Comparison of ENCODE assay signal across 16 cellular contexts in genomic region chr10:68559251-68559650, GRCh38. TPM values are rescaled to one million over a fixed set of nuclear protein-coding genes. Genes with fewer than 3 reads are reported as not detected.
DNase-seq lines count a peak whose midpoint lies in the region; ATAC-seq, FAIRE-seq and TF ChIP-seq lines count a peak whose summit lies in the region.
"Had no signal": no experiment of that assay in that cellular context is flagged by ENCODE, and none has a peak within 500 bp of the region (broad histone marks: within the 10 kb centered on the region; RNA-seq: fewer than 3 reads in every experiment).

No MANE protein-coding gene starts in this region.

- H3K36me3 ChIP-seq in GM23248 (ENCODE audit: low read depth), result no peaks in the 10 kb centered on the region
- H3K36me3 ChIP-seq in K562 (ENCODE audit: control insufficient read depth, insufficient read depth, low read length), result no peaks in the 10 kb centered on the region; the same call in 1 of the 3 replicates
- H3K36me3 ChIP-seq: BLaER1 treated with 17β-estradiol and CSF1 and Interleukin-3, amounts not matched to agents 10 nM and 100 nM; Peyer's patch had no signal

- no peaks in the 10 kb centered on the region for H3K9me3 Mint-ChIP-seq in CD4-positive, alpha-beta T cell
- no peaks in the 10 kb centered on the region for H3K9me3 Mint-ChIP-seq in nephron progenitor cell
- H3K9me3 Mint-ChIP-seq: activated B cell treated with CpG ODN at 0.5 μM for 24 hours; activated naive CD8-positive, alpha-beta T cell treated with anti-CD3 and anti-CD28 coated beads, Interleukin-2, amount 10 ng/mL, durations not matched to agents 7 days and 5 days had no signal

- FAIRE-seq in K562 (lab: Jason Lieb, UNC), result no peak
- FAIRE-seq: H54 had no signal

- no peak for TF ChIP-seq POLR2A in K562 (conservative IDR thresholded peaks at IDR 0.05)

- no peak for ATAC-seq in CD4-positive, alpha-beta T cell (ENCODE audit: poor library complexity)
- no peak for ATAC-seq in K562
- ATAC-seq in HG03135 (IDR thresholded peaks at IDR 0.05; ENCODE audit: unreplicated experiment), result no peak

- no peak overlapping the region for H3K9ac ChIP-seq in GM23248
- no peak overlapping the region for H3K9ac ChIP-seq in K562 (ENCODE audit: insufficient read depth in 1 of 2, low read depth in 2 of 2, low read length in 2 of 2)
- H3K9ac ChIP-seq: BLaER1 treated with 17β-estradiol and CSF1 and Interleukin-3, amounts not matched to agents 10 nM and 100 nM had no signal

- 64 to 72% methylated on average over 4 of the region's 4 CpGs for WGBS in GM23248 (ENCODE audit: low coverage in 1 of 2, low lambda C conversion rate in 2 of 2, missing lambda C conversion rate in 2 of 2), 2 experiments
- 43% methylated on average over 4 of the region's 4 CpGs for WGBS in K562 (ENCODE audit: insufficient coverage, low coverage, missing lambda C conversion rate)

- no peak for TF ChIP-seq CTCF in CD4-positive, alpha-beta T cell (IDR thresholded peaks at IDR 0.05)
- TF ChIP-seq CTCF in K562 (IDR thresholded peaks at IDR 0.05 in 2 of 3, conservative IDR thresholded peaks at IDR 0.05 in 1 of 3; ENCODE audit: insufficient read depth in 2 of 3, low read depth in 1 of 3, low read length in 3 of 3), result no peak
- TF ChIP-seq CTCF in nephron progenitor cell (IDR thresholded peaks at IDR 0.05), result no peak

- peak overlapping the region; percentile 76 for H3K4me3 Mint-ChIP-seq in CD4-positive, alpha-beta T cell
- peak overlapping the region; percentile 92 for H3K4me3 Mint-ChIP-seq in nephron progenitor cell

- H3K27me3 Mint-ChIP-seq in CD4-positive, alpha-beta T cell, result peaks cover 64% of the 10 kb centered on the region
- H3K27me3 Mint-ChIP-seq in nephron progenitor cell (ENCODE audit: low read depth, poor library complexity), result peaks cover 12% of the 10 kb centered on the region

- in situ Hi-C loops in GM23248 (cut with MboI) (loop anchor here (10.0 kb wide), 1 partner anchor 166 kb away; the partner anchor contains the start of gene CCAR1), K562 (cut with MboI) (no loop called here)

- H3F3A ChIP-seq in GM23248 (ENCODE audit: insufficient read depth), result peaks cover 8% of the 10 kb centered on the region; the same call in 1 of the 2 replicates

- no peak for TF ChIP-seq RAD21 in K562 (CRISPR knock-in tag; conservative IDR thresholded peaks at IDR 0.05 in 1 of 2, IDR thresholded peaks at IDR 0.05 in 1 of 2)

- no peaks in the 10 kb centered on the region for H3K9me3 ChIP-seq in CD4-positive, alpha-beta T cell (ENCODE audit: control insufficient read depth, low read length)
- H3K9me3 ChIP-seq in GM23248 (ENCODE audit: low read depth) (no peaks in the 10 kb centered on the region), K562 (replicated peaks; ENCODE audit: control insufficient read depth, insufficient read depth, low read depth, low read length) (no peaks in the 10 kb centered on the region)
- H3K9me3 ChIP-seq: Peyer's patch, testis had no signal

- H3K4me1 ChIP-seq in GM23248 (ENCODE audit: insufficient read depth) (peaks cover 21% of the 10 kb centered on the region), K562 (replicated peaks in 1 of 2; ENCODE audit: control insufficient read depth in 2 of 2, insufficient read depth in 2 of 2, low read length in 2 of 2) (peaks cover 20 to 39% of the 10 kb centered on the region in 2 experiments)

- H2AFZ ChIP-seq in GM23248, result 0 out of 2 replicates have a peak overlapping the region, but pooled peaks have one; percentile 89
- peak overlapping the region; percentile 71 for H2AFZ ChIP-seq in K562 (ENCODE audit: low read depth, low read length)

- H3K79me2 ChIP-seq in GM23248 (ENCODE audit: insufficient read depth) (peaks cover 6% of the 10 kb centered on the region; the same call in 1 of the 2 replicates), K562 (ENCODE audit: control insufficient read depth, insufficient read depth, low read length) (peaks cover 41% of the 10 kb centered on the region)

- no peak overlapping the region for H3K27ac Mint-ChIP-seq in CD4-positive, alpha-beta T cell
- H3K27ac Mint-ChIP-seq in nephron progenitor cell, result no peak overlapping the region
- H3K27ac Mint-ChIP-seq: activated B cell treated with CpG ODN at 0.5 μM for 24 hours; activated naive CD8-positive, alpha-beta T cell treated with anti-CD3 and anti-CD28 coated beads, Interleukin-2, amount 10 ng/mL, durations not matched to agents 7 days and 5 days had no signal

- DNase-seq in CD4-positive, alpha-beta T cell, result no peak
- DNase-seq in GM23248 (peak; percentile 51), K562 (ENCODE audit: extremely low read depth in 1 of 4, low spot score in 3 of 4) (no peak), nephron progenitor cell (no peak), COR-L47 (lab: John Stamatoyannopoulos, UW) (no peak)
- no peak for DNase-seq in activated CD8-positive, alpha-beta memory T cell treated with anti-CD3 and anti-CD28 coated beads, Interleukin-2, amount 50 U/mL, for 48 hours
- DNase-seq: activated B cell treated with CpG ODN at 0.5 μM for 24 hours; activated naive CD8-positive, alpha-beta T cell treated with anti-CD3 and anti-CD28 coated beads, Interleukin-2, amount 10 ng/mL, durations not matched to agents 7 days and 5 days; effector memory CD4-positive, alpha-beta T cell; NCI-H69; stimulated activated CD4-positive, alpha-beta T cell treated with anti-CD3 and anti-CD28 coated beads, Interleukin-2, amount 100 ng/mL, for 24 hours; testis had no signal

- H3K9me2 ChIP-seq in GM23248 (ENCODE audit: insufficient read depth), result no peaks in the 10 kb centered on the region

- H3K27me3 ChIP-seq in CD4-positive, alpha-beta T cell (ENCODE audit: control insufficient read depth, insufficient read depth, low read length), result peaks cover 51% of the 10 kb centered on the region
- H3K27me3 ChIP-seq in GM23248 (replicated peaks; ENCODE audit: insufficient read depth) (no peaks in the 10 kb centered on the region), K562 (ENCODE audit: control insufficient read depth in 2 of 2, insufficient read depth in 2 of 2, low read length in 2 of 2) (no peaks in the 10 kb centered on the region)
- H3K27me3 ChIP-seq: testis had no signal

- peaks cover 30% of the 10 kb centered on the region for H3K4me1 Mint-ChIP-seq in CD4-positive, alpha-beta T cell (ENCODE audit: low read depth)
- H3K4me1 Mint-ChIP-seq in nephron progenitor cell, result peaks cover 36% of the 10 kb centered on the region

- peak overlapping the region; percentile 75; the same call in 1 of the 2 replicates for H3K4me3 ChIP-seq in GM23248
- no peak overlapping the region for H3K4me3 ChIP-seq in K562
- H3K4me3 ChIP-seq: BLaER1 treated with 17β-estradiol and CSF1 and Interleukin-3, amounts not matched to agents 10 nM and 100 nM had no signal

- H3K27ac ChIP-seq in CD4-positive, alpha-beta T cell (ENCODE audit: low read depth, low read length), result no peak overlapping the region
- H3K27ac ChIP-seq in GM23248 (no peak overlapping the region), K562 (ENCODE audit: extremely low read depth, low read depth, low read length) (0 out of 3 replicates have a peak overlapping the region, but pooled peaks have one; percentile 95)
- H3K27ac ChIP-seq: BLaER1 treated with 17β-estradiol and CSF1 and Interleukin-3, amounts not matched to agents 10 nM and 100 nM; testis had no signal

- H3K4me2 ChIP-seq in GM23248 (ENCODE audit: unreplicated experiment) (peak overlapping the region; percentile 65), K562 (ENCODE audit: insufficient read depth, low read length) (no peak overlapping the region; the same call in 1 of the 2 replicates)

- TF ChIP-seq EP300 in K562 (IDR thresholded peaks at IDR 0.05; ENCODE audit: low read length), result no peak

- no TSS peak for BruUV-seq in K562 (replicated peaks; lab: Mats Ljungman, UMichigan)

- intact Hi-C loops in CD4-positive, alpha-beta T cell (cut with DNase I, micrococcal nuclease), result loop anchor here in 1 of 2 experiments (10.0 kb wide), 1 partner anchor 166 kb away; the partner anchor contains the start of gene CCAR1
- intact Hi-C loops in K562 (cut with micrococcal nuclease), result loop anchor here (10.0 kb wide), 1 partner anchor 346 kb away; the partner anchor contains the start of gene DDX50

- H4K20me1 ChIP-seq in GM23248 (ENCODE audit: insufficient read depth) (no peaks in the 10 kb centered on the region), K562 (replicated peaks; ENCODE audit: control insufficient read depth, insufficient read depth, low read length) (no peaks in the 10 kb centered on the region)

- no peaks in the 10 kb centered on the region for H3K9me1 ChIP-seq in K562 (ENCODE audit: control insufficient read depth, insufficient read depth, low read length)

- POLR2A ChIA-PET in CD4-positive, alpha-beta T cell (lab: Charles Lee), result interaction anchor here (0.7 to 1.5 kb wide), 3 partner anchors 8 to 44 kb away, joined by 3 to 5 read pairs (median 5); no protein-coding TSS in a partner anchor
- POLR2A ChIA-PET in K562 (lab: Yijun Ruan, JAX), result interaction anchor here (0.8 to 3.4 kb wide), 5 partner anchors 25 to 162 kb away, joined by 3 to 25 read pairs (median 4); partner anchors contain the start of gene CCAR1

- CTCF ChIA-PET in CD4-positive, alpha-beta T cell (lab: Charles Lee), result no interaction called here
- CTCF ChIA-PET in K562 (lab: Yijun Ruan, JAX; ENCODE audit: low intra/inter-chr PET ratio), result no interaction called here

- no peaks in the 10 kb centered on the region for H3K36me3 Mint-ChIP-seq in CD4-positive, alpha-beta T cell (ENCODE audit: low read depth)
- peaks cover 7% of the 10 kb centered on the region for H3K36me3 Mint-ChIP-seq in nephron progenitor cell (ENCODE audit: low read depth)
- H3K36me3 Mint-ChIP-seq: activated naive CD8-positive, alpha-beta T cell treated with anti-CD3 and anti-CD28 coated beads, Interleukin-2, amount 10 ng/mL, durations not matched to agents 7 days and 5 days had no signal

RNA-seq across cellular contexts. Expression of gene TET1, which starts 0.9 kb away (rescaled TPM):
- 1 to 10 TPM; 1.5 TPM for total RNA-seq in CD4-positive, alpha-beta T cell
- total RNA-seq in GM23248 (2014; rRNA removed; shearing (Covaris generic)), result 1.3 and 2.1 TPM in 2 replicates
- polyA plus RNA-seq in GM23248 (2016; fragmentation: Nextera tagmentation; extraction: Ambion mirVana) (0.68 and 0.84 TPM in 2 replicates), K562 (2011; rRNA removed) (11.6 and 18.9 TPM in 2 replicates), K562 (2014; fragmentation: Illumina TruSeq; extraction: Trizol) (12.6 and 16.8 TPM in 2 replicates), K562 (2014; fragmentation: Nextera tagmentation; extraction: Ambion mirVana) (1 to 10 TPM; 2.6 to 3.6 TPM), K562 (2014; rRNA removed) (5.4 and 5.9 TPM in 2 replicates)
- 44.0 and 102 TPM in 2 replicates for total RNA-seq in K562 (2011; cell fraction: chromatin; rRNA removed; ENCODE audit: low replicate concordance)
- 30.5 and 40.3 TPM in 2 replicates for total RNA-seq in K562 (2011; cell fraction: nucleolus; rRNA removed)
- total RNA-seq in K562 (2011; cell fraction: nucleoplasm; rRNA removed), result 50.2 and 57.9 TPM in 2 replicates
- total RNA-seq in K562 (2014; rRNA removed) (9.2 and 11.9 TPM in 2 replicates), K562 (2014; rRNA removed; fragmentation: Illumina TruSeq; extraction: Trizol) (21.0 and 22.2 TPM in 2 replicates), K562 (2015; rRNA removed; fragmentation: Illumina TruSeq; extraction: Trizol) (18.0 and 18.7 TPM in 2 replicates), K562 (2021) (20.6 and 21.3 TPM in 2 replicates)
- 4.0 and 9.4 TPM in 2 replicates for polyA plus RNA-seq in K562 (2011; cell fraction: cytosol; rRNA removed)
- polyA plus RNA-seq in K562 (2011; cell fraction: nucleus; rRNA removed), result 10.7 and 16.7 TPM in 2 replicates
- 6.8 and 8.1 TPM in 2 replicates for polyA plus RNA-seq in K562 (2012)
- polyA minus RNA-seq in K562 (2011; rRNA and poly(A)+ RNA removed), result 45.0 and 86.3 TPM in 2 replicates
- polyA minus RNA-seq in K562 (2011; cell fraction: cytosol; rRNA and poly(A)+ RNA removed), result 25.9 and 31.1 TPM in 2 replicates
- polyA minus RNA-seq in K562 (2011; cell fraction: nucleus; rRNA and poly(A)+ RNA removed), result 18.4 and 50.4 TPM in 2 replicates

RNA-seq across cellular contexts. Expression of gene SLC25A16, which starts 31.9 kb away (rescaled TPM):
- 10 to 100 TPM; 28.2 to 29.3 TPM for total RNA-seq in CD4-positive, alpha-beta T cell
- 20.8 and 24.9 TPM in 2 replicates for total RNA-seq in GM23248 (2014; rRNA removed; shearing (Covaris generic))
- 9.4 and 11.1 TPM in 2 replicates for polyA plus RNA-seq in GM23248 (2016; fragmentation: Nextera tagmentation; extraction: Ambion mirVana)
- 154 and 293 TPM in 2 replicates for total RNA-seq in K562 (2011; cell fraction: chromatin; rRNA removed; ENCODE audit: low replicate concordance)
- 80.4 and 84.5 TPM in 2 replicates for total RNA-seq in K562 (2011; cell fraction: nucleolus; rRNA removed)
- 109 and 132 TPM in 2 replicates for total RNA-seq in K562 (2011; cell fraction: nucleoplasm; rRNA removed)
- 7.5 and 9.0 TPM in 2 replicates for total RNA-seq in K562 (2014; rRNA removed)
- total RNA-seq in K562 (2014; rRNA removed; fragmentation: Illumina TruSeq; extraction: Trizol), result 25.7 and 32.0 TPM in 2 replicates
- total RNA-seq in K562 (2015; rRNA removed; fragmentation: Illumina TruSeq; extraction: Trizol), result 16.7 and 16.8 TPM in 2 replicates
- 21.9 and 24.1 TPM in 2 replicates for total RNA-seq in K562 (2021)
- polyA plus RNA-seq in K562 (2011; rRNA removed), result 26.0 and 28.5 TPM in 2 replicates
- polyA plus RNA-seq in K562 (2011; cell fraction: cytosol; rRNA removed), result 6.3 and 11.1 TPM in 2 replicates
- polyA plus RNA-seq in K562 (2011; cell fraction: nucleus; rRNA removed), result 49.8 and 58.5 TPM in 2 replicates
- 6.7 and 9.8 TPM in 2 replicates for polyA plus RNA-seq in K562 (2012)
- polyA plus RNA-seq in K562 (2014; fragmentation: Illumina TruSeq; extraction: Trizol), result 9.6 and 12.0 TPM in 2 replicates
- 1 to 10 TPM; 2.7 to 5.1 TPM for polyA plus RNA-seq in K562 (2014; fragmentation: Nextera tagmentation; extraction: Ambion mirVana)
- 20.0 and 24.6 TPM in 2 replicates for polyA plus RNA-seq in K562 (2014; rRNA removed)
- polyA minus RNA-seq in K562 (2011; rRNA and poly(A)+ RNA removed), result 36.2 and 41.9 TPM in 2 replicates
- 22.1 and 26.7 TPM in 2 replicates for polyA minus RNA-seq in K562 (2011; cell fraction: cytosol; rRNA and poly(A)+ RNA removed)
- polyA minus RNA-seq in K562 (2011; cell fraction: nucleus; rRNA and poly(A)+ RNA removed), result 18.6 and 24.5 TPM in 2 replicates
